24 cellular contexts compared by ENCODE assay signal in genomic region chr6:82524031-82524430, GRCh38.
"Had no signal": no experiment of that assay in that cellular context is flagged by ENCODE, and none has a peak within 500 bp of the region (broad histone marks: within the 10 kb centered on the region; RNA-seq: fewer than 3 reads in every experiment).

No MANE protein-coding gene starts in this region.

- H3K27ac Mint-ChIP-seq: dendritic cell treated with granulocyte-macrophage colony-stimulating factor and Interleukin-4, amounts not matched to agents 40 ng/mL and 50 ng/mL, for 4 days; effector memory CD8-positive, alpha-beta T cell; endodermal cell; memory B cell had no signal

- H3K27me3 ChIP-seq: colonic mucosa, esophagus squamous epithelium, gastrocnemius medialis, heart right ventricle, left lung had no signal

- H3K4me1 ChIP-seq: colonic mucosa, esophagus squamous epithelium, gastrocnemius medialis, heart right ventricle, left lung, lower lobe of right lung had no signal

- H3K27ac ChIP-seq: colonic mucosa, epithelial cell of prostate, esophagus squamous epithelium, gastrocnemius medialis, heart right ventricle, left lung, lower lobe of right lung had no signal

- H3K4me3 Mint-ChIP-seq: dendritic cell treated with granulocyte-macrophage colony-stimulating factor and Interleukin-4, amounts not matched to agents 40 ng/mL and 50 ng/mL, for 4 days; effector memory CD8-positive, alpha-beta T cell; endodermal cell; memory B cell had no signal

- H3K4me3 ChIP-seq: colonic mucosa, esophagus squamous epithelium, gastrocnemius medialis, heart right ventricle, left lung, lower lobe of right lung had no signal

- H3K27me3 Mint-ChIP-seq: dendritic cell treated with granulocyte-macrophage colony-stimulating factor and Interleukin-4, amounts not matched to agents 40 ng/mL and 50 ng/mL, for 4 days; effector memory CD8-positive, alpha-beta T cell; memory B cell had no signal

- H3K9me3 ChIP-seq: colonic mucosa, esophagus squamous epithelium, gastrocnemius medialis, left lung, lower lobe of right lung had no signal

- H3K36me3 Mint-ChIP-seq: memory B cell had no signal

- H3K9me3 Mint-ChIP-seq: dendritic cell treated with granulocyte-macrophage colony-stimulating factor and Interleukin-4, amounts not matched to agents 40 ng/mL and 50 ng/mL, for 4 days; effector memory CD8-positive, alpha-beta T cell; endodermal cell had no signal

- H3K36me3 ChIP-seq: colonic mucosa, esophagus squamous epithelium, gastrocnemius medialis, heart right ventricle, left lung, lower lobe of right lung had no signal

- DNase-seq: colonic mucosa; cortex of kidney; effector CD8-positive, alpha-beta T cell; effector memory CD8-positive, alpha-beta T cell; endodermal cell; erythroblast; esophagus squamous epithelium; foreskin fibroblast; foreskin melanocyte; gastrocnemius medialis; glutamatergic neuron; head of caudate nucleus; heart right ventricle; hippocampal formation; left cardiac atrium; left lung; left ventricle myocardium superior; lower lobe of right lung; mesendoderm; midbrain had no signal

- H3K4me1 Mint-ChIP-seq: endodermal cell, memory B cell had no signal

- ATAC-seq: effector memory CD8-positive, alpha-beta T cell; esophagus mucosa; gastrocnemius medialis; heart right ventricle; left cardiac atrium; left lung; left ventricle myocardium superior; lower lobe of right lung had no signal
